Comparison of ENCODE assay signal across 24 cellular contexts in the genomic region with DNA sequence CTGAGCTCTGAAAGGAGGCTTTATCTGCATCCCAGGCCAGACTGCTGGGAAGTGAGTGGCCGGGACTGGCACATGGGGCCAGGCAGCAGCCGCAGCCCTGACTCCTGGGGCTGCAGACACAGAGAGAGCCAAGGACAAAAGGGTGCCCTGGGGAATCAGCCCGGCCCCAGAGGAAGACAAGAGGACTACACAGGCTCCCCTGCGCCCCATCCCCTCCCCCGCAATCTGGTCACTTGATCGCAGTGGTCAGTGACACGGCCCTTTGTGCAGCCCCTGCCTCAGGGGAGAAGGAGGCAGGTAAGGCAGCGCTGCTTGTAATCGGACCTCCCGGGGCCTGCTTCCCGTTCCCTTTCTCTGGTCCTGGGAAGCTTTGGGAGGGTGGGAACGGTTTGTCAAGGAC.
"Had no signal": no experiment of that assay in that cellular context is flagged by ENCODE, and none has a peak within 500 bp of the region (broad histone marks: within the 10 kb centered on the region; RNA-seq: fewer than 3 reads in every experiment).

No MANE protein-coding gene starts in this region.

- H3K4me2 ChIP-seq: hepatocyte had no signal

- H3K27ac Mint-ChIP-seq: activated B cell treated with CpG ODN at 0.5 μM for 24 hours; activated CD4-positive, alpha-beta memory T cell treated with anti-CD3 and anti-CD28 coated beads, Interleukin-2, amount 10 ng/mL, durations not matched to agents 7 days and 5 days; activated naive CD4-positive, alpha-beta T cell treated with anti-CD3 and anti-CD28 coated beads, Interleukin-2, amount 50 U/mL, for 24 hours; memory B cell had no signal

- H3K4me1 Mint-ChIP-seq: activated CD4-positive, alpha-beta memory T cell treated with anti-CD3 and anti-CD28 coated beads, Interleukin-2, amount 10 ng/mL, durations not matched to agents 7 days and 5 days; activated naive CD4-positive, alpha-beta T cell treated with anti-CD3 and anti-CD28 coated beads, Interleukin-2, amount 50 U/mL, for 24 hours; memory B cell had no signal

- H3K9me3 Mint-ChIP-seq: activated B cell treated with CpG ODN at 0.5 μM for 24 hours; activated CD4-positive, alpha-beta memory T cell treated with anti-CD3 and anti-CD28 coated beads, Interleukin-2, amount 10 ng/mL, durations not matched to agents 7 days and 5 days; activated naive CD4-positive, alpha-beta T cell treated with anti-CD3 and anti-CD28 coated beads, Interleukin-2, amount 50 U/mL, for 24 hours; memory B cell had no signal

- H3K27me3 ChIP-seq: hepatocyte, testis, uterus had no signal

- H3K9me3 ChIP-seq: testis, uterus had no signal

- H3K27me3 Mint-ChIP-seq: activated CD4-positive, alpha-beta memory T cell treated with anti-CD3 and anti-CD28 coated beads, Interleukin-2, amount 10 ng/mL, durations not matched to agents 7 days and 5 days had no signal

- H3K79me2 ChIP-seq: hepatocyte had no signal

- H3K4me3 Mint-ChIP-seq: activated B cell treated with CpG ODN at 0.5 μM for 24 hours; activated CD4-positive, alpha-beta memory T cell treated with anti-CD3 and anti-CD28 coated beads, Interleukin-2, amount 10 ng/mL, durations not matched to agents 7 days and 5 days; activated naive CD4-positive, alpha-beta T cell treated with anti-CD3 and anti-CD28 coated beads, Interleukin-2, amount 50 U/mL, for 24 hours; brain; memory B cell had no signal

- H3K27ac ChIP-seq: hepatocyte, testis, uterus had no signal

- ATAC-seq: esophagus mucosa, left cardiac atrium had no signal

- H3K4me3 ChIP-seq: hepatocyte, testis, uterus had no signal

- H3K4me1 ChIP-seq: testis, uterus had no signal

- FAIRE-seq: endothelial cell of umbilical vein, islet of Langerhans, TTC549 had no signal

- H3K36me3 Mint-ChIP-seq: activated naive CD4-positive, alpha-beta T cell treated with anti-CD3 and anti-CD28 coated beads, Interleukin-2, amount 50 U/mL, for 24 hours; brain; memory B cell had no signal

- H3K36me3 ChIP-seq: uterus had no signal

- DNase-seq: activated B cell treated with CpG ODN at 0.5 μM for 24 hours; activated CD4-positive, alpha-beta memory T cell treated with anti-CD3 and anti-CD28 coated beads, Interleukin-2, amount 10 ng/mL, durations not matched to agents 7 days and 5 days; activated CD4-positive, alpha-beta T cell treated with anti-CD3 and anti-CD28 coated beads for 48 hours; activated effector memory CD4-positive, alpha-beta T cell treated with anti-CD3 and anti-CD28 coated beads, Interleukin-2, amount 50 U/mL, for 16 hours; aorta; dermis blood vessel endothelial cell; effector memory CD4-positive, alpha-beta T cell; foreskin melanocyte; left cardiac atrium; retina; stimulated activated CD4-positive, alpha-beta T cell treated with anti-CD3 and anti-CD28 coated beads, Interleukin-4, amount 100 ng/mL, for 1 hour; stimulated activated naive CD4-positive, alpha-beta T cell; T-helper 1 cell; testis; trophoblast cell; uterus had no signal

- H2AFZ ChIP-seq: hepatocyte had no signal
